In genomic region chr19:3154957-3155736, GRCh38 we compare ENCODE assay signal across 8 cellular contexts. TPM values are rescaled to one million over a fixed set of nuclear protein-coding genes. Genes with fewer than 3 reads are reported as not detected.
DNase-seq lines count a peak whose midpoint lies in the region; ATAC-seq and TF ChIP-seq lines count a peak whose summit lies in the region.

No MANE protein-coding gene starts in this region.

- CTCF ChIA-PET in GM10248 (lab: Yijun Ruan, JAX), result interaction anchor here (1.5 kb wide), 1 partner anchor 9 kb away, joined by 7 read pairs; no protein-coding TSS in a partner anchor
- CTCF ChIA-PET in activated naive CD4-positive, alpha-beta T cell treated with anti-CD3 and anti-CD28 coated beads, Interleukin-2, amount 10 ng/mL, durations not matched to agents 7 days and 5 days (lab: Charles Lee), result no interaction called here

- H3K27me3 ChIP-seq in left ventricle myocardium inferior (ENCODE audit: low read depth), result peaks cover 17% of the 10 kb centered on the region

- H3K36me3 ChIP-seq in SK-N-MC (ENCODE audit: insufficient read depth, low read length) (no peaks in the 10 kb centered on the region), left ventricle myocardium inferior (no peaks in the 10 kb centered on the region)

- intact Hi-C loops in left ventricle myocardium inferior (cut with micrococcal nuclease), result no loop called here

- peak; percentile 53 for ATAC-seq in HG02943 (IDR thresholded peaks at IDR 0.05; ENCODE audit: low read depth, unreplicated experiment)

- no peak overlapping the region for H3K9ac ChIP-seq in SK-N-MC (ENCODE audit: insufficient read length)

- H3K9me3 Mint-ChIP-seq in activated naive CD4-positive, alpha-beta T cell treated with anti-CD3 and anti-CD28 coated beads, Interleukin-2, amount 10 ng/mL, durations not matched to agents 7 days and 5 days, result peaks cover 12% of the 10 kb centered on the region

- peaks cover 14% of the 10 kb centered on the region for H3K4me1 Mint-ChIP-seq in activated naive CD4-positive, alpha-beta T cell treated with anti-CD3 and anti-CD28 coated beads, Interleukin-2, amount 10 ng/mL, durations not matched to agents 7 days and 5 days

- no peak overlapping the region for H3K27ac Mint-ChIP-seq in activated naive CD4-positive, alpha-beta T cell treated with anti-CD3 and anti-CD28 coated beads, Interleukin-2, amount 10 ng/mL, durations not matched to agents 7 days and 5 days

- peaks cover 41% of the 10 kb centered on the region for H3K36me3 Mint-ChIP-seq in activated naive CD4-positive, alpha-beta T cell treated with anti-CD3 and anti-CD28 coated beads, Interleukin-2, amount 10 ng/mL, durations not matched to agents 7 days and 5 days

- POLR2A ChIA-PET in GM10248 (lab: Yijun Ruan, JAX), result no interaction called here

- H3K27me3 Mint-ChIP-seq in activated naive CD4-positive, alpha-beta T cell treated with anti-CD3 and anti-CD28 coated beads, Interleukin-2, amount 10 ng/mL, durations not matched to agents 7 days and 5 days, result no peaks in the 10 kb centered on the region

- peak; percentile 86 for DNase-seq in GM10248 (ENCODE audit: extremely low spot score)
- peak; percentile 58 for DNase-seq in SK-N-MC (ENCODE audit: low read depth, low spot score)
- peak; percentile 90 for DNase-seq in activated naive CD4-positive, alpha-beta T cell treated with anti-CD3 and anti-CD28 coated beads, Interleukin-2, amount 10 ng/mL, durations not matched to agents 7 days and 5 days
- DNase-seq in left ventricle myocardium inferior, result peak; percentile 74
- peak; percentile 91 for DNase-seq in stimulated activated CD4-positive, alpha-beta T cell treated with anti-CD3 and anti-CD28 coated beads, Interleukin-1b, Interleukin-23, amount 100 ng/mL, for 48 hours
- DNase-seq in pons (ENCODE audit: low spot score), result no peak
- no peak for DNase-seq in iPS-NIHi11 (ENCODE audit: low spot score)

- H3K9me3 ChIP-seq in SK-N-MC (ENCODE audit: low read depth, low read length), result 0 out of 2 replicates have a peak, but pooled peaks cover under 1% of the 10 kb centered on the region
- H3K9me3 ChIP-seq in left ventricle myocardium inferior (replicated peaks), result peaks cover 6% of the 10 kb centered on the region

- H3K4me3 ChIP-seq in SK-N-MC (no peak overlapping the region), left ventricle myocardium inferior (peak overlapping the region; percentile 37)

- H3K4me3 Mint-ChIP-seq in activated naive CD4-positive, alpha-beta T cell treated with anti-CD3 and anti-CD28 coated beads, Interleukin-2, amount 10 ng/mL, durations not matched to agents 7 days and 5 days, result peak overlapping the region; percentile 2

- H3K4me1 ChIP-seq in left ventricle myocardium inferior, result peaks cover 12% of the 10 kb centered on the region

- H3K27ac ChIP-seq in SK-N-MC (no peak overlapping the region), left ventricle myocardium inferior (replicated peaks) (peak overlapping the region; percentile 76)

- TF ChIP-seq CTCF in GM10248 (IDR thresholded peaks at IDR 0.05; ENCODE audit: control extremely low read depth, extremely low read depth, low read depth, missing control alignments) (no peak), left ventricle myocardium inferior (IDR thresholded peaks at IDR 0.05; ENCODE audit: borderline replicate concordance) (no peak)

RNA-seq across cellular contexts. Expression of gene GNA15, which starts 19.3 kb away (rescaled TPM):
- 1.2 TPM for total RNA-seq in left ventricle myocardium inferior

RNA-seq across cellular contexts. Expression of gene S1PR4, which starts 23.4 kb away (rescaled TPM):
- 0.60 TPM for total RNA-seq in left ventricle myocardium inferior

RNA-seq across cellular contexts. Expression of gene NCLN, which starts 30.6 kb away (rescaled TPM):
- 28.3 TPM for total RNA-seq in left ventricle myocardium inferior

Comparison
In these comparisons a context has a peak if more than half of its experiments do, and no peak if none do; other contexts are left out.
1. DNase-seq: peak in GM10248 (single experiment), SK-N-MC (single experiment), activated naive CD4-positive, alpha-beta T cell treated with anti-CD3 and anti-CD28 coated beads, Interleukin-2, amount 10 ng/mL, durations not matched to agents 7 days and 5 days (single experiment), left ventricle myocardium inferior (single experiment) and stimulated activated CD4-positive, alpha-beta T cell treated with anti-CD3 and anti-CD28 coated beads, Interleukin-1b, Interleukin-23, amount 100 ng/mL, for 48 hours (single experiment); none in pons (single experiment) and iPS-NIHi11 (single experiment).